13 cellular contexts compared by ENCODE assay signal in the genomic region with DNA sequence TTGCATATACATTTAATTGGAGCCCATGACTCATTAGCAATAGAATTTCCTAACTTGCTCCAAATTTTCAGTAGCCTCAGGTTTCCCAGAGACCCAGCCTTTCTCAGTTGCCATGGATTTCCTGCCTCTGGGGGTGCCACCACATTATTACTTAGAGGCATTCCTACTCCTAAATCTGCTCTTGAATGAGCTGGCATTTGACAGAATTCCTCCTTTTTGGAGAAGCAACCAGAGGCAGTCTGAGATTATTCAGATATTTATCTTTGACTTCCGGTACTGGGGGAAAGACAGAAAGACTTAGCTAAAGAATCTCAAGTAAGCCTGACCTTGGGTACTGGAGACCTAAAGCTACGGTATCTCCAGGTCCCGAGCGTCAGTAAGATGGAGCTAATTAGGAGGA.
"Had no signal": no experiment of that assay in that cellular context is flagged by ENCODE, and none has a peak within 500 bp of the region (broad histone marks: within the 10 kb centered on the region; RNA-seq: fewer than 3 reads in every experiment).

No MANE protein-coding gene starts in this region.

- H3K27ac ChIP-seq: left lung had no signal

- DNase-seq: activated CD4-positive, alpha-beta T cell treated with anti-CD3 and anti-CD28 coated beads, Interleukin-2, amount 50 U/mL, for 4 hours; activated CD4-positive, CD25-positive, alpha-beta regulatory T cell treated with anti-CD3 and anti-CD28 coated beads, Interleukin-2, amount 50 U/mL, for 72 hours; activated CD8-positive, alpha-beta memory T cell treated with anti-CD3 and anti-CD28 coated beads, Interleukin-2, amount 10 ng/mL, durations not matched to agents 7 days and 5 days; activated effector memory CD4-positive, alpha-beta T cell treated with anti-CD3 and anti-CD28 coated beads, Interleukin-2, amount 50 U/mL, for 16 hours; activated T-cell treated with anti-CD3 and anti-CD28 coated beads, Interleukin-2, amount 50 U/mL, for 24 hours; colonic mucosa; kidney; left lung; mammary epithelial cell had no signal

- H3K27ac Mint-ChIP-seq: activated CD8-positive, alpha-beta memory T cell treated with anti-CD3 and anti-CD28 coated beads, Interleukin-2, amount 10 ng/mL, durations not matched to agents 7 days and 5 days; activated naive CD4-positive, alpha-beta T cell treated with anti-CD3 and anti-CD28 coated beads, Interleukin-2, amount 50 U/mL, for 72 hours; activated T-cell treated with anti-CD3 and anti-CD28 coated beads, Interleukin-2, amount 50 U/mL, for 24 hours; natural killer cell treated with Interleukin-12 subunit alpha and Interleukin-12 subunit beta and Interleukin-15 and Interleukin-18, amount 100 ng/mL, for 72 hours had no signal

- H3K4me3 ChIP-seq: colonic mucosa had no signal

- H3K36me3 ChIP-seq: colonic mucosa, left lung had no signal

- H3K9me3 Mint-ChIP-seq: natural killer cell treated with Interleukin-12 subunit alpha and Interleukin-12 subunit beta and Interleukin-15 and Interleukin-18, amount 100 ng/mL, for 72 hours had no signal

- H3K4me1 ChIP-seq: colonic mucosa had no signal

- H3K27me3 Mint-ChIP-seq: stimulated activated memory B cell treated with anti-CD40 and anti-IgM and Interleukin-4, amounts not matched to agents 10 μg/mL and 1 μg/mL and 100 μg/mL, for 72 hours had no signal

- H3K9me3 ChIP-seq: colonic mucosa, left lung had no signal

- H3K36me3 Mint-ChIP-seq: activated CD8-positive, alpha-beta memory T cell treated with anti-CD3 and anti-CD28 coated beads, Interleukin-2, amount 10 ng/mL, durations not matched to agents 7 days and 5 days; natural killer cell treated with Interleukin-12 subunit alpha and Interleukin-12 subunit beta and Interleukin-15 and Interleukin-18, amount 100 ng/mL, for 72 hours; stimulated activated memory B cell treated with anti-CD40 and anti-IgM and Interleukin-4, amounts not matched to agents 10 μg/mL and 1 μg/mL and 100 μg/mL, for 72 hours had no signal

- H3K27me3 ChIP-seq: colonic mucosa had no signal

- H3K4me3 Mint-ChIP-seq: activated CD8-positive, alpha-beta memory T cell treated with anti-CD3 and anti-CD28 coated beads, Interleukin-2, amount 10 ng/mL, durations not matched to agents 7 days and 5 days; natural killer cell treated with Interleukin-12 subunit alpha and Interleukin-12 subunit beta and Interleukin-15 and Interleukin-18, amount 100 ng/mL, for 72 hours had no signal

- ATAC-seq: activated CD8-positive, alpha-beta memory T cell treated with anti-CD3 and anti-CD28 coated beads, Interleukin-2, amount 10 ng/mL, durations not matched to agents 7 days and 5 days; activated naive CD4-positive, alpha-beta T cell treated with anti-CD3 and anti-CD28 coated beads, Interleukin-2, amount 50 U/mL, for 72 hours; esophagus mucosa; natural killer cell treated with Interleukin-12 subunit alpha and Interleukin-12 subunit beta and Interleukin-15 and Interleukin-18, amount 100 ng/mL, for 72 hours had no signal
